ENCODE assay signal across 8 cellular contexts in genomic region chr12:120902846-120903381, GRCh38. TPM values are rescaled to one million over a fixed set of nuclear protein-coding genes. Genes with fewer than 3 reads are reported as not detected.
A peak's percentile ranks its signal among the peaks of the same experiment; 100 is the strongest.
DNase-seq lines count a peak whose midpoint lies in the region; ATAC-seq and TF ChIP-seq lines count a peak whose summit lies in the region.

No MANE protein-coding gene starts in this region.

- peak overlapping the region; percentile 88 for H3K4me3 ChIP-seq in AG04450 (ENCODE audit: low read depth, low read length)
- peak overlapping the region; percentile 88 for H3K4me3 ChIP-seq in HUES64 (ENCODE audit: low read length)
- H3K4me3 ChIP-seq in cardiac fibroblast (replicated peaks in 1 of 2; ENCODE audit: low read depth in 2 of 2, low read length in 2 of 2) = peak overlapping the region; percentile 81 to 92
- H3K4me3 ChIP-seq in mucosa of stomach (ENCODE audit: low read length) = peak overlapping the region; percentile 72

- H3K27me3 ChIP-seq in AG04450 (ENCODE audit: control insufficient read depth, insufficient read depth, low read length) (no peaks in the 10 kb centered on the region), HUES64 (ENCODE audit: insufficient read depth, low read length) (no peaks in the 10 kb centered on the region), mucosa of stomach (ENCODE audit: control insufficient read depth, insufficient read depth, low read length) (no peaks in the 10 kb centered on the region)

- TF ChIP-seq CTCF in AG04450 (IDR thresholded peaks at IDR 0.05; ENCODE audit: low read depth, low read length) (no peak), cardiac fibroblast (IDR thresholded peaks at IDR 0.05; ENCODE audit: low read depth, low read length) (no peak)

- 23% methylated on average over 15 of the region's 15 CpGs for WGBS in HUES64

- H3K27ac ChIP-seq in AG04450 (ENCODE audit: low read depth, low read length) = no peak overlapping the region
- no peak overlapping the region for H3K27ac ChIP-seq in HUES64 (ENCODE audit: low read depth, low read length)

- CTCF ChIA-PET in AG04450 (lab: Charles Lee) = interaction anchor here (0.5 kb wide), 1 partner anchor 283 kb away, joined by 4 read pairs; no protein-coding TSS in a partner anchor

- no peak for ATAC-seq in HG02759 (IDR thresholded peaks at IDR 0.05; ENCODE audit: unreplicated experiment)

- H3K4me1 ChIP-seq in HUES64 (ENCODE audit: insufficient read depth, low read length) (peaks cover 4% of the 10 kb centered on the region; the same call in 1 of the 2 replicates), mucosa of stomach (ENCODE audit: control insufficient read depth, insufficient read depth, low read length) (peaks cover 17% of the 10 kb centered on the region)

- no peaks in the 10 kb centered on the region; the same call in 1 of the 2 replicates for H3K9me3 ChIP-seq in AG04450 (ENCODE audit: control insufficient read depth, insufficient read depth, low read length)
- H3K9me3 ChIP-seq in HUES64 (ENCODE audit: insufficient read depth, low read depth, low read length) = no peaks in the 10 kb centered on the region
- no peaks in the 10 kb centered on the region for H3K9me3 ChIP-seq in mucosa of stomach (ENCODE audit: control insufficient read depth, low read length)

- no peak for DNase-seq in AG04450 (ENCODE audit: low read depth, low spot score)
- no peak for DNase-seq in cardiac fibroblast (ENCODE audit: low read depth in 2 of 2)
- DNase-seq in NOMO-1 treated with dmso at 0.1 percent for 144 hours (lab: John Stamatoyannopoulos, UW; ENCODE audit: unreplicated experiment) = no peak
- no peak for DNase-seq in SW 1271 (lab: John Stamatoyannopoulos, UW)
- no peak for DNase-seq in activated effector memory CD4-positive, alpha-beta T cell treated with anti-CD3 and anti-CD28 coated beads, Interleukin-2, amount 50 U/mL, for 16 hours

- H3K36me3 ChIP-seq in HUES64 (ENCODE audit: insufficient read depth, low read length) (peaks cover 10% of the 10 kb centered on the region; the same call in 1 of the 2 replicates), mucosa of stomach (ENCODE audit: control insufficient read depth, insufficient read depth, low read length) (no peaks in the 10 kb centered on the region)

- peak overlapping the region; percentile 92 for H3K9ac ChIP-seq in HUES64 (ENCODE audit: low read depth, low read length)
- peak overlapping the region; percentile 82 for H3K9ac ChIP-seq in mucosa of stomach (ENCODE audit: low read length)

- POLR2A ChIA-PET in AG04450 (lab: Yijun Ruan, JAX) = no interaction called here

RNA-seq across cellular contexts. Expression of gene SPPL3, which starts 1.2 kb away (rescaled TPM):
- 22.1 and 23.8 TPM in 2 replicates for polyA plus RNA-seq in AG04450 (2011; rRNA removed)
- 43.0 and 47.2 TPM in 2 replicates for polyA minus RNA-seq in AG04450 (2011; rRNA and poly(A)+ RNA removed)
- polyA plus RNA-seq in HUES64 (2013, experiment 1 of 2) = 36.2 TPM
- polyA plus RNA-seq in HUES64 (2013, experiment 2 of 2) = 41.3 TPM
